ENCODE assay signal across 13 cellular contexts in genomic region chr1:184695023-184695422, GRCh38.
"Had no signal": no experiment of that assay in that cellular context is flagged by ENCODE, and none has a peak within 500 bp of the region (broad histone marks: within the 10 kb centered on the region; RNA-seq: fewer than 3 reads in every experiment).

No MANE protein-coding gene starts in this region.

- H3K27ac Mint-ChIP-seq: mesothelial cell of epicardium had no signal

- H3K27me3 Mint-ChIP-seq: activated CD8-positive, alpha-beta T cell treated with anti-CD3 and anti-CD28 coated beads for 36 hours had no signal

- H3K27me3 ChIP-seq: gastroesophageal sphincter, tibial artery had no signal

- H3K9me3 ChIP-seq: gastroesophageal sphincter, tibial artery had no signal

- ATAC-seq: activated CD8-positive, alpha-beta T cell treated with anti-CD3 and anti-CD28 coated beads for 36 hours; gastroesophageal sphincter had no signal

- DNase-seq: activated CD8-positive, alpha-beta memory T cell treated with anti-CD3 and anti-CD28 coated beads, Interleukin-2, amount 50 U/mL, for 4 hours; activated CD8-positive, alpha-beta T cell treated with anti-CD3 and anti-CD28 coated beads for 36 hours; activated naive CD4-positive, alpha-beta T cell; activated T-cell treated with anti-CD3 and anti-CD28 coated beads, Interleukin-2, amount 50 U/mL, for 72 hours; central memory CD4-positive, alpha-beta T cell; cortex of kidney; effector CD8-positive, alpha-beta T cell; kidney glomerular epithelial cell; posterior cingulate gyrus; tibial artery had no signal

- H3K27ac ChIP-seq: gastroesophageal sphincter, tibial artery had no signal

- H3K9me3 Mint-ChIP-seq: activated CD8-positive, alpha-beta T cell treated with anti-CD3 and anti-CD28 coated beads for 36 hours; activated T-cell treated with anti-CD3 and anti-CD28 coated beads, Interleukin-2, amount 50 U/mL, for 72 hours; mesothelial cell of epicardium; T-helper 2 cell treated with Interferon-gamma antibody and Interleukin-4, amounts not matched to agents 5 μg/mL and 100 μg/mL, for 36 hours had no signal

- H3K4me3 Mint-ChIP-seq: activated CD8-positive, alpha-beta T cell treated with anti-CD3 and anti-CD28 coated beads for 36 hours; activated T-cell treated with anti-CD3 and anti-CD28 coated beads, Interleukin-2, amount 50 U/mL, for 72 hours; mesothelial cell of epicardium; T-helper 2 cell treated with Interferon-gamma antibody and Interleukin-4, amounts not matched to agents 5 μg/mL and 100 μg/mL, for 36 hours had no signal

- H3K4me3 ChIP-seq: gastroesophageal sphincter, tibial artery had no signal
